ENCODE assay signal across 8 cellular contexts in genomic region chr2:64100584-64100983, GRCh38. TPM values are rescaled to one million over a fixed set of nuclear protein-coding genes. Genes with fewer than 3 reads are reported as not detected.
DNase-seq lines count a peak whose midpoint lies in the region; ATAC-seq and TF ChIP-seq lines count a peak whose summit lies in the region.
"Not testable (repeated sequence)": the region's sequence is repeated elsewhere in the genome, so short reads cannot be mapped to it uniquely, and the experiment has no call there.

No MANE protein-coding gene starts in this region.

- H3K4me1 Mint-ChIP-seq in T-helper 17 cell: peaks cover 18% of the 10 kb centered on the region
- peaks cover 67% of the 10 kb centered on the region for H3K4me1 Mint-ChIP-seq in activated T-cell treated with anti-CD3 and anti-CD28 coated beads, Interleukin-2, amount 50 U/mL, for 24 hours (ENCODE audit: low read depth)
- peaks cover 52% of the 10 kb centered on the region for H3K4me1 Mint-ChIP-seq in activated naive CD8-positive, alpha-beta T cell treated with anti-CD3 and anti-CD28 coated beads, Interleukin-2, amount 50 U/mL, for 24 hours
- peaks cover 62% of the 10 kb centered on the region for H3K4me1 Mint-ChIP-seq in stimulated activated naive CD8-positive, alpha-beta T cell treated with anti-CD3 and anti-CD28 coated beads, Interleukin-15, Interleukin-2, amounts not matched to agents 100 ng/mL and 50 ng/mL, for 24 hours (ENCODE audit: low read depth)

- DNase-seq in GM12865 (ENCODE audit: low read depth): peak; percentile 59
- DNase-seq in T-helper 17 cell; activated T-cell treated with anti-CD3 and anti-CD28 coated beads, Interleukin-2, amount 50 U/mL, for 24 hours; activated naive CD8-positive, alpha-beta T cell treated with anti-CD3 and anti-CD28 coated beads, Interleukin-2, amount 50 U/mL, for 24 hours: not testable (repeated sequence)

- H3K4me3 Mint-ChIP-seq in T-helper 17 cell: peak overlapping the region; percentile 76
- not testable (repeated sequence) for H3K4me3 Mint-ChIP-seq in activated T-cell treated with anti-CD3 and anti-CD28 coated beads, Interleukin-2, amount 50 U/mL, for 24 hours; activated naive CD8-positive, alpha-beta T cell treated with anti-CD3 and anti-CD28 coated beads, Interleukin-2, amount 50 U/mL, for 24 hours; stimulated activated naive CD8-positive, alpha-beta T cell treated with anti-CD3 and anti-CD28 coated beads, Interleukin-15, Interleukin-2, amounts not matched to agents 100 ng/mL and 50 ng/mL, for 24 hours

- ATAC-seq in GM19452 (IDR thresholded peaks at IDR 0.05; ENCODE audit: unreplicated experiment) (peak; percentile 16), HG02610 (IDR thresholded peaks at IDR 0.05; ENCODE audit: unreplicated experiment) (peak; percentile 26), HG03439 (IDR thresholded peaks at IDR 0.05; ENCODE audit: unreplicated experiment) (peak; percentile 49)
- not testable (repeated sequence) for ATAC-seq in T-helper 17 cell; activated naive CD8-positive, alpha-beta T cell treated with anti-CD3 and anti-CD28 coated beads, Interleukin-2, amount 50 U/mL, for 24 hours

- peaks cover 11% of the 10 kb centered on the region for H3K36me3 Mint-ChIP-seq in T-helper 17 cell (ENCODE audit: low read depth)
- peaks cover 84% of the 10 kb centered on the region for H3K36me3 Mint-ChIP-seq in activated T-cell treated with anti-CD3 and anti-CD28 coated beads, Interleukin-2, amount 50 U/mL, for 24 hours (ENCODE audit: low read depth)
- peaks cover 62% of the 10 kb centered on the region for H3K36me3 Mint-ChIP-seq in activated naive CD8-positive, alpha-beta T cell treated with anti-CD3 and anti-CD28 coated beads, Interleukin-2, amount 50 U/mL, for 24 hours (ENCODE audit: low read depth)
- H3K36me3 Mint-ChIP-seq in stimulated activated naive CD8-positive, alpha-beta T cell treated with anti-CD3 and anti-CD28 coated beads, Interleukin-15, Interleukin-2, amounts not matched to agents 100 ng/mL and 50 ng/mL, for 24 hours (ENCODE audit: low read depth): peaks cover 64% of the 10 kb centered on the region

- H3K27me3 Mint-ChIP-seq in T-helper 17 cell; activated T-cell treated with anti-CD3 and anti-CD28 coated beads, Interleukin-2, amount 50 U/mL, for 24 hours; activated naive CD8-positive, alpha-beta T cell treated with anti-CD3 and anti-CD28 coated beads, Interleukin-2, amount 50 U/mL, for 24 hours; stimulated activated naive CD8-positive, alpha-beta T cell treated with anti-CD3 and anti-CD28 coated beads, Interleukin-15, Interleukin-2, amounts not matched to agents 100 ng/mL and 50 ng/mL, for 24 hours: not testable (repeated sequence)

- H3K4me3 ChIP-seq in GM12865 (ENCODE audit: low read depth, low read length): not testable (repeated sequence)

- H3K9me3 Mint-ChIP-seq in activated T-cell treated with anti-CD3 and anti-CD28 coated beads, Interleukin-2, amount 50 U/mL, for 24 hours; activated naive CD8-positive, alpha-beta T cell treated with anti-CD3 and anti-CD28 coated beads, Interleukin-2, amount 50 U/mL, for 24 hours; stimulated activated naive CD8-positive, alpha-beta T cell treated with anti-CD3 and anti-CD28 coated beads, Interleukin-15, Interleukin-2, amounts not matched to agents 100 ng/mL and 50 ng/mL, for 24 hours: not testable (repeated sequence)

- not testable (repeated sequence) for H3K9me3 ChIP-seq in T-helper 17 cell (ENCODE audit: control insufficient read depth, low read length, poor library complexity, severe bottlenecking)

- not testable (repeated sequence) for TF ChIP-seq CTCF in GM12865 (IDR thresholded peaks at IDR 0.05; ENCODE audit: insufficient read depth, low read depth, low read length, missing control alignments)

- peak overlapping the region; percentile 75 for H3K27ac Mint-ChIP-seq in T-helper 17 cell
- H3K27ac Mint-ChIP-seq in activated T-cell treated with anti-CD3 and anti-CD28 coated beads, Interleukin-2, amount 50 U/mL, for 24 hours: peak overlapping the region; percentile 94
- peak overlapping the region; percentile 88 for H3K27ac Mint-ChIP-seq in activated naive CD8-positive, alpha-beta T cell treated with anti-CD3 and anti-CD28 coated beads, Interleukin-2, amount 50 U/mL, for 24 hours
- peak overlapping the region; percentile 92 for H3K27ac Mint-ChIP-seq in stimulated activated naive CD8-positive, alpha-beta T cell treated with anti-CD3 and anti-CD28 coated beads, Interleukin-15, Interleukin-2, amounts not matched to agents 100 ng/mL and 50 ng/mL, for 24 hours

RNA-seq across cellular contexts. Expression of gene PELI1, which starts 43.6 kb away (rescaled TPM):
- 100 to 1,000 TPM; 171 to 195 TPM for total RNA-seq in T-helper 17 cell
